ENCODE assay signal across 8 cellular contexts in genomic region chr1:117930484-117930883, GRCh38. TPM values are rescaled to one million over a fixed set of nuclear protein-coding genes. Genes with fewer than 3 reads are reported as not detected.
A peak's percentile ranks its signal among the peaks of the same experiment; 100 is the strongest.
DNase-seq lines count a peak whose midpoint lies in the region; ATAC-seq, FAIRE-seq and TF ChIP-seq lines count a peak whose summit lies in the region.

No MANE protein-coding gene starts in this region.

- POLR2A ChIA-PET in PC-9 (lab: Charles Lee; ENCODE audit: unreplicated experiment) (interaction anchor here (0.6 kb wide), 1 partner anchor 317 kb away, joined by 4 read pairs; no protein-coding TSS in a partner anchor), RWPE1 (lab: Yijun Ruan, JAX; ENCODE audit: low non-redundant PET) (no interaction called here)

- FAIRE-seq in GM19239 (lab: Jason Lieb, UNC): peak; percentile 66

- H2BK5ac ChIP-seq in trophoblast cell (ENCODE audit: low read depth, low read length, poor library complexity): no peak overlapping the region

- H4K20me1 ChIP-seq in PC-9 (ENCODE audit: insufficient read depth): peaks cover 51% of the 10 kb centered on the region

- no peak for TF ChIP-seq CTCF in PC-9 (conservative IDR thresholded peaks at IDR 0.05)
- TF ChIP-seq CTCF in esophagus muscularis mucosa (IDR thresholded peaks at IDR 0.05): no peak
- TF ChIP-seq CTCF in RWPE1 (conservative IDR thresholded peaks at IDR 0.05; ENCODE audit: low read depth): no peak

- no peak for DNase-seq in GM19239 (ENCODE audit: insufficient read length, low spot score)
- DNase-seq in PC-9: peak in 1 of 2 experiments; percentile 52
- DNase-seq in esophagus muscularis mucosa (ENCODE audit: extremely low spot score): no peak
- DNase-seq in trophoblast cell: no peak
- no peak for DNase-seq in RWPE1 (ENCODE audit: low spot score)
- no peak for DNase-seq in NCI-H128 (lab: John Stamatoyannopoulos, UW; ENCODE audit: unreplicated experiment)

- no peak overlapping the region for H4K91ac ChIP-seq in trophoblast cell (ENCODE audit: low read depth, low read length)

- no peaks in the 10 kb centered on the region for H3K9me3 ChIP-seq in PC-9 (ENCODE audit: insufficient read depth, low read depth)
- H3K9me3 ChIP-seq in esophagus muscularis mucosa: no peaks in the 10 kb centered on the region
- H3K9me3 ChIP-seq in trophoblast cell (ENCODE audit: insufficient read depth, low read depth, low read length): no peaks in the 10 kb centered on the region

- H3K14ac ChIP-seq in trophoblast cell (ENCODE audit: low read length): no peak overlapping the region

- H3K23ac ChIP-seq in trophoblast cell (ENCODE audit: low read length): no peak overlapping the region

- no peak for ATAC-seq in HG03342 (IDR thresholded peaks at IDR 0.05; ENCODE audit: unreplicated experiment)
- ATAC-seq in GM18867 (IDR thresholded peaks at IDR 0.05; ENCODE audit: unreplicated experiment): no peak

- no peak overlapping the region for H2BK12ac ChIP-seq in trophoblast cell (ENCODE audit: low read length)

- peak overlapping the region; percentile 99 for H2AFZ ChIP-seq in PC-9
- no peak overlapping the region for H2AFZ ChIP-seq in trophoblast cell (ENCODE audit: insufficient read depth, low read length, poor library complexity)

- CTCF ChIA-PET in PC-9 (lab: Charles Lee) (no interaction called here), RWPE1 (lab: Yijun Ruan, JAX) (interaction anchor here (0.6 kb wide), 1 partner anchor 484 kb away, joined by 4 read pairs; no protein-coding TSS in a partner anchor)

- H3K79me1 ChIP-seq in trophoblast cell (ENCODE audit: low read length): peaks cover 9% of the 10 kb centered on the region

- H2BK120ac ChIP-seq in trophoblast cell (ENCODE audit: insufficient read depth, low read length, poor library complexity): no peak overlapping the region

- H4K12ac ChIP-seq in trophoblast cell (ENCODE audit: low read depth, low read length): no peak overlapping the region

- H3K27ac ChIP-seq in PC-9: 0 out of 2 replicates have a peak overlapping the region, but pooled peaks have one; percentile 1
- H3K27ac ChIP-seq in esophagus muscularis mucosa (replicated peaks in 1 of 4): peak overlapping the region in 1 of 4 donors; percentile 93
- no peak overlapping the region for H3K27ac ChIP-seq in trophoblast cell (ENCODE audit: low read depth, low read length)
- no peak overlapping the region for H3K27ac ChIP-seq in RWPE1

- peaks cover 34% of the 10 kb centered on the region for H3K4me1 ChIP-seq in PC-9 (replicated peaks; ENCODE audit: insufficient read depth)
- H3K4me1 ChIP-seq in esophagus muscularis mucosa: peaks cover 19 to 39% (median 31%) of the 10 kb centered on the region in 4 donors
- no peaks in the 10 kb centered on the region for H3K4me1 ChIP-seq in trophoblast cell (ENCODE audit: control insufficient read depth in 1 of 2, insufficient read depth in 2 of 2, low read length in 2 of 2)

- peak overlapping the region; percentile 33 for H3K4ac ChIP-seq in trophoblast cell (ENCODE audit: low read depth, low read length)

- no peaks in the 10 kb centered on the region for H3K9me2 ChIP-seq in PC-9 (ENCODE audit: insufficient read depth)

- H3K4me2 ChIP-seq in PC-9 (peak overlapping the region; percentile 81), trophoblast cell (ENCODE audit: low read length) (peak overlapping the region; percentile 90)

- 8% methylated on average over 6 of the region's 6 CpGs for WGBS in esophagus muscularis mucosa
- WGBS in trophoblast cell (ENCODE audit: extremely low coverage, insufficient coverage, insufficient read length): no CpG with 5 or more reads among the region's 6 CpGs

- no peak overlapping the region for H2AK5ac ChIP-seq in trophoblast cell (ENCODE audit: low read length)

- no peaks in the 10 kb centered on the region for H3K27me3 ChIP-seq in PC-9 (ENCODE audit: insufficient read depth, low read depth)
- no peaks in the 10 kb centered on the region for H3K27me3 ChIP-seq in esophagus muscularis mucosa
- no peaks in the 10 kb centered on the region for H3K27me3 ChIP-seq in trophoblast cell (ENCODE audit: insufficient read depth, low read length)

- no peak overlapping the region for H3K18ac ChIP-seq in trophoblast cell (ENCODE audit: low read length)

- H3K79me2 ChIP-seq in PC-9 (ENCODE audit: low read depth) (peaks cover 88% of the 10 kb centered on the region), trophoblast cell (ENCODE audit: control insufficient read depth, insufficient read depth, low read length, poor library complexity) (peaks cover 9% of the 10 kb centered on the region)

- no peak overlapping the region for H4K8ac ChIP-seq in trophoblast cell (ENCODE audit: low read depth, low read length)

- intact Hi-C loops in PC-9 (cut with micrococcal nuclease; ENCODE audit: unreplicated experiment): no loop called here
- intact Hi-C loops in esophagus muscularis mucosa (cut with DNase I): no loop called here

- TF ChIP-seq POLR2A in esophagus muscularis mucosa (IDR thresholded peaks at IDR 0.05; ENCODE audit: low read depth): no peak

- H3K4me3 ChIP-seq in PC-9: peak overlapping the region; percentile 72
- peak overlapping the region; percentile 82 to 97 (median 92) for H3K4me3 ChIP-seq in esophagus muscularis mucosa
- H3K4me3 ChIP-seq in trophoblast cell (ENCODE audit: low read depth, low read length): no peak overlapping the region

- H3F3A ChIP-seq in PC-9 (ENCODE audit: insufficient read depth, low read depth): peaks cover 6% of the 10 kb centered on the region; the same call in 1 of the 2 replicates

- no TSS peak for BruUV-seq in PC-9 (replicated peaks; lab: Mats Ljungman, UMichigan)

- peaks cover 31% of the 10 kb centered on the region for H3K36me3 ChIP-seq in PC-9 (ENCODE audit: low read depth)
- H3K36me3 ChIP-seq in esophagus muscularis mucosa: peaks cover 0 to 17% (median 8%) of the 10 kb centered on the region in 4 donors
- peaks cover 1 to 3% of the 10 kb centered on the region in 2 experiments for H3K36me3 ChIP-seq in trophoblast cell (ENCODE audit: control insufficient read depth in 1 of 2, insufficient read depth in 2 of 2, low read length in 2 of 2)

- no peak overlapping the region for H3K9ac ChIP-seq in trophoblast cell (ENCODE audit: low read length)

- no peak for TF ChIP-seq EP300 in esophagus muscularis mucosa (IDR thresholded peaks at IDR 0.05)

RNA-seq across cellular contexts. Expression of gene WDR3, which starts 0.9 kb away (rescaled TPM):
- total RNA-seq in PC-9 (2021): 27.5 and 38.3 TPM in 2 replicates
- 10 to 100 TPM in 1 of 4 donors, 1 to 10 TPM in 3; 6.2 to 12.4 (median 9.1) TPM for total RNA-seq in esophagus muscularis mucosa
- 15.2 and 15.5 TPM in 2 replicates for polyA plus RNA-seq in trophoblast cell (2013)

RNA-seq across cellular contexts. Expression of gene GDAP2, which starts 1.1 kb away (rescaled TPM):
- total RNA-seq in PC-9 (2021): 33.5 and 38.1 TPM in 2 replicates
- total RNA-seq in esophagus muscularis mucosa: 10 to 100 TPM; 25.3 to 30.0 (median 26.8) TPM
- 23.8 and 24.2 TPM in 2 replicates for polyA plus RNA-seq in trophoblast cell (2013)
